Comparison of ENCODE assay signal across 8 cellular contexts in genomic region chr2:113965644-113966043, GRCh38.
A peak's percentile ranks its signal among the peaks of the same experiment; 100 is the strongest.
DNase-seq lines count a peak whose midpoint lies in the region; ATAC-seq and TF ChIP-seq lines count a peak whose summit lies in the region.

No MANE protein-coding gene starts in this region.

- peak; percentile 63 for TF ChIP-seq CTCF in DND-41 (IDR thresholded peaks at IDR 0.05; ENCODE audit: borderline replicate concordance, extremely low read depth, low read length, poor library complexity, severe bottlenecking)
- TF ChIP-seq CTCF in body of pancreas (IDR thresholded peaks at IDR 0.05) = peak in 6 of 7 experiments; percentile 9 to 44 (median 30)

- 29% methylated on average over 1 of the region's 1 CpG for WGBS in body of pancreas, 2 donors

- peak; percentile 49 for DNase-seq in DND-41
- peak; percentile 52 for DNase-seq in NCI-H69 (lab: John Stamatoyannopoulos, UW)
- DNase-seq in body of pancreas = peak in 1 of 4 donors; percentile 38
- peak; percentile 17 to 19 for DNase-seq in memory B cell (ENCODE audit: low spot score in 2 of 2)
- no peak for DNase-seq in amniotic stem cell (lab: John Stamatoyannopoulos, UW)
- DNase-seq in anterior cingulate cortex (lab: John Stamatoyannopoulos, UW) = no peak

- H3K27me3 ChIP-seq in DND-41 (ENCODE audit: insufficient read depth, low read length, poor library complexity) (no peaks in the 10 kb centered on the region), body of pancreas (no peaks in the 10 kb centered on the region)

- no peak overlapping the region for H2AFZ ChIP-seq in DND-41 (ENCODE audit: low read depth, low read length)

- peaks cover 14% of the 10 kb centered on the region for H3K4me1 Mint-ChIP-seq in memory B cell

- TF ChIP-seq POLR2A in GM18951 (IDR thresholded peaks at IDR 0.05; ENCODE audit: extremely low read depth, insufficient read depth, insufficient read length) = peak; percentile 13
- TF ChIP-seq POLR2A in body of pancreas (IDR thresholded peaks at IDR 0.05) = no peak

- H3K4me2 ChIP-seq in DND-41 (ENCODE audit: insufficient read depth, low read length) = no peak overlapping the region

- intact Hi-C loops in body of pancreas (cut with DNase I) = no loop called here

- H3K4me3 ChIP-seq in DND-41 (ENCODE audit: low read depth in 1 of 2, low read length in 2 of 2) (no peak overlapping the region), body of pancreas (no peak overlapping the region)

- H3K9ac ChIP-seq in DND-41 (ENCODE audit: low read depth, low read length) = no peak overlapping the region

- H3K4me3 Mint-ChIP-seq in memory B cell = no peak overlapping the region

- H3K27ac Mint-ChIP-seq in memory B cell = peak overlapping the region; percentile 73

- in situ Hi-C loops in GM18951 (cut with MboI; ENCODE audit: low sequenced_read_pairs, unreplicated experiment) = no loop called here

- no peaks in the 10 kb centered on the region for H3K9me3 Mint-ChIP-seq in memory B cell

- H3K36me3 Mint-ChIP-seq in memory B cell = peaks cover 3% of the 10 kb centered on the region

- H3K9me3 ChIP-seq in DND-41 (ENCODE audit: insufficient read depth, low read length, severe bottlenecking) (no peaks in the 10 kb centered on the region), body of pancreas (no peaks in the 10 kb centered on the region)

- H3K27ac ChIP-seq in DND-41 (ENCODE audit: low read length) = no peak overlapping the region
- H3K27ac ChIP-seq in body of pancreas = no peak overlapping the region

- ATAC-seq in DND-41 (ENCODE audit: insufficient read depth, low read depth) (peak; percentile 80), HG03064 (IDR thresholded peaks at IDR 0.05; ENCODE audit: low read depth, unreplicated experiment) (peak; percentile 84), body of pancreas (no peak), memory B cell (ENCODE audit: low read depth) (peak; percentile 93)

- no peaks in the 10 kb centered on the region for H3K79me2 ChIP-seq in DND-41 (ENCODE audit: insufficient read depth, low read length)

- no peaks in the 10 kb centered on the region for H4K20me1 ChIP-seq in DND-41 (ENCODE audit: insufficient read depth, low read length)

- peaks cover 10% of the 10 kb centered on the region; the same call in 1 of the 2 replicates for H3K36me3 ChIP-seq in DND-41 (ENCODE audit: insufficient read depth, low read length)
- H3K36me3 ChIP-seq in body of pancreas (replicated peaks in 1 of 2; ENCODE audit: insufficient read depth in 1 of 2, low read depth in 2 of 2) = no peaks in the 10 kb centered on the region

- H3K4me1 ChIP-seq in DND-41 (ENCODE audit: insufficient read depth, low read length) = no peaks in the 10 kb centered on the region
- peaks cover 14% of the 10 kb centered on the region for H3K4me1 ChIP-seq in body of pancreas

- H3K27me3 Mint-ChIP-seq in memory B cell = no peaks in the 10 kb centered on the region

Comparison
In these comparisons a context has a peak if more than half of its experiments do, and no peak if none do; other contexts are left out.
1. DNase-seq: peak in DND-41 (single experiment), NCI-H69 (single experiment) and memory B cell (2 of 2); none in amniotic stem cell (single experiment) and anterior cingulate cortex (0 of 58).